ENCODE assay signal across 1 cellular context in genomic region chr6:98323605-98324004, GRCh38.
TF ChIP-seq lines count a peak whose summit lies in the region.

No MANE protein-coding gene starts in this region.

TF ChIP-seq in H1, 55 proteins besides CTCF, POLR2A, EP300 and RAD21 (continued from another document):
- TF ChIP-seq, protein P1, sequence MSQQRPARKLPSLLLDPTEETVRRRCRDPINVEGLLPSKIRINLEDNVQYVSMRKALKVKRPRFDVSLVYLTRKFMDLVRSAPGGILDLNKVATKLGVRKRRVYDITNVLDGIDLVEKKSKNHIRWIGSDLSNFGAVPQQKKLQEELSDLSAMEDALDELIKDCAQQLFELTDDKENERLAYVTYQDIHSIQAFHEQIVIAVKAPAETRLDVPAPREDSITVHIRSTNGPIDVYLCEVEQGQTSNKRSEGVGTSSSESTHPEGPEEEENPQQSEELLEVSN (IDR thresholded peaks at IDR 0.05): no peak
- no peak for TF ChIP-seq POLR2AphosphoS5 (IDR thresholded peaks at IDR 0.05; ENCODE audit: low read depth, low read length)
- TF ChIP-seq CEBPB (IDR thresholded peaks at IDR 0.05; ENCODE audit: low read depth, low read length): no peak
- TF ChIP-seq, protein P2, sequence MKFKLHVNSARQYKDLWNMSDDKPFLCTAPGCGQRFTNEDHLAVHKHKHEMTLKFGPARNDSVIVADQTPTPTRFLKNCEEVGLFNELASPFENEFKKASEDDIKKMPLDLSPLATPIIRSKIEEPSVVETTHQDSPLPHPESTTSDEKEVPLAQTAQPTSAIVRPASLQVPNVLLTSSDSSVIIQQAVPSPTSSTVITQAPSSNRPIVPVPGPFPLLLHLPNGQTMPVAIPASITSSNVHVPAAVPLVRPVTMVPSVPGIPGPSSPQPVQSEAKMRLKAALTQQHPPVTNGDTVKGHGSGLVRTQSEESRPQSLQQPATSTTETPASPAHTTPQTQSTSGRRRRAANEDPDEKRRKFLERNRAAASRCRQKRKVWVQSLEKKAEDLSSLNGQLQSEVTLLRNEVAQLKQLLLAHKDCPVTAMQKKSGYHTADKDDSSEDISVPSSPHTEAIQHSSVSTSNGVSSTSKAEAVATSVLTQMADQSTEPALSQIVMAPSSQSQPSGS (IDR thresholded peaks at IDR 0.05; ENCODE audit: low read length): no peak
- TF ChIP-seq SIX5 (IDR thresholded peaks at IDR 0.05; ENCODE audit: low read depth, low read length): no peak
- TF ChIP-seq KDM5A (IDR thresholded peaks at IDR 0.05; ENCODE audit: low read length): no peak
- no peak for TF ChIP-seq SAP30 (IDR thresholded peaks at IDR 0.05; ENCODE audit: insufficient read depth, insufficient replicate concordance, low read length)
- no peak for TF ChIP-seq SIN3A (conservative IDR thresholded peaks at IDR 0.05 in 1 of 2, IDR thresholded peaks at IDR 0.05 in 1 of 2; ENCODE audit: low read depth in 1 of 2, low read length in 2 of 2)
- TF ChIP-seq MAFK (IDR thresholded peaks at IDR 0.05; ENCODE audit: low read depth, low read length): no peak
- TF ChIP-seq RNF2 (IDR thresholded peaks at IDR 0.05; ENCODE audit: borderline replicate concordance, low read depth, low read length, missing control alignments, poor library complexity, severe bottlenecking): no peak
- TF ChIP-seq SIRT6 (IDR thresholded peaks at IDR 0.05; ENCODE audit: low read length): no peak
- TF ChIP-seq KDM4A (IDR thresholded peaks at IDR 0.05; ENCODE audit: low read depth, low read length, severe bottlenecking): no peak
